In the genomic region with DNA sequence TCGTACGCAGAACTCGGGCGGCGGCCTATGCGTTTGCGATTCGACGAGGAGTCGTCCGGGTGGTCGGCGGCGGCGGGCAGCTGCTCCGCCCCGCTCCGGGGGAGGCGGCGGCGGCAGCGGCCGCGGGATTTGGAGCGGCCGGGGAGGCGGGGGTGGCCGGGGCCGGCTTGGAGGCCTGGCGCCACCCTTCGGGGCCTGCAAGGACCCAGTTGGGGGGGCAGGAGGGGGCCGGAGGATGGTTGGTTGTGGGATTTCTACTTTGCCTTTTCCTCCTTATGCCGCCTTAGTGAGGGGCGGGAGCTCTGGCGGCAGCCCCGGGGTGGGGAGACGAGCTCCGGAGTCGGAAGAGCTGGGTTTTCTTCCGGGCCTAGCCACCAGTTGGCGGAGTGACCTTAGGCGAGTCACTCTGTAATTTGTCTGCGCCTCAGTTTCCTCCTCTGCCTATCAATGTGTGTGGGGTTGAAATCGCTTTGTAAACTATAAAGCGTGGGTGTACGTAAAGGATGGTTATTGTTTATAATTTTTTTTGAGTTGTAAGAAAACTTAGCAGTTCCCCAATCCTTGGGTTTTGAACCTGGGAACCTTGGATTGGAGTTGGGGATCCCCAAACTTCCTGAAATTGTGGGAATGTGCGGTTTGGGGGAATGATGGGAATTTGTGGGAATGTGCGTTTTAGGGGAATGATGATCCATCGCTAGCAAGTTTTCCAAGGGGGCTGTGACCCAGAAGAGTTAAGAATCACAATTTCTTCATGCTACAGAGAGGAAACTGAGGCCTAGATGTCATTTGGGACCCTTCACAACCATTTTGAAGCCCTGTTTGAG, we compare ENCODE assay signal across 8 cellular contexts. TPM values are rescaled to one million over a fixed set of nuclear protein-coding genes. Genes with fewer than 3 reads are reported as not detected.
A peak's percentile ranks its signal among the peaks of the same experiment; 100 is the strongest.
DNase-seq lines count a peak whose midpoint lies in the region; ATAC-seq, FAIRE-seq and TF ChIP-seq lines count a peak whose summit lies in the region.

No MANE protein-coding gene starts in this region.

- peak; percentile 4 for DNase-seq in NCI-H1105 (lab: John Stamatoyannopoulos, UW)
- no peak for DNase-seq in NCI-H1105 treated with DMSO at 0.1 percent for 48 hours (lab: John Stamatoyannopoulos, UW)
- DNase-seq in NCI-H226: peak; percentile 17
- DNase-seq in activated T-helper 1 cell treated with anti-CD3 and anti-CD28 coated beads, Interleukin-12 subunit alpha, Interleukin-12 subunit beta, Interleukin-2, Interleukin-4 antibody, amounts not matched to agents 30 ng/mL and 10 ng/mL and 1 ng/mL, durations not matched to agents 14 hours and 24 hours and 36 hours (ENCODE audit: low spot score): peak; percentile 40
- DNase-seq in foreskin melanocyte: peak; percentile 31
- DNase-seq in pancreas: peak in 2 of 6 donors; percentile 47 to 79
- DNase-seq in G401 (ENCODE audit: low spot score): no peak

- intact Hi-C loops in activated T-helper 1 cell treated with anti-CD3 and anti-CD28 coated beads, Interleukin-12 subunit alpha, Interleukin-12 subunit beta, Interleukin-2, Interleukin-4 antibody, amounts not matched to agents 30 ng/mL and 10 ng/mL and 1 ng/mL, durations not matched to agents 14 hours and 24 hours and 36 hours (cut with micrococcal nuclease): loop anchor here (5.0 to 10.0 kb wide), 3 partner anchors 245 to 425 kb away; a partner anchor contains a TSS
- intact Hi-C loops in pancreas (cut with DNase I): no loop called here

- H3K36me3 Mint-ChIP-seq in activated T-helper 1 cell treated with anti-CD3 and anti-CD28 coated beads, Interleukin-12 subunit alpha, Interleukin-12 subunit beta, Interleukin-2, Interleukin-4 antibody, amounts not matched to agents 30 ng/mL and 10 ng/mL and 1 ng/mL, durations not matched to agents 14 hours and 24 hours and 36 hours (ENCODE audit: low read depth): peaks cover 79% of the 10 kb centered on the region

- FAIRE-seq in pancreas (lab: Jason Lieb, UNC): no peak

- no peaks in the 10 kb centered on the region for H3K27me3 ChIP-seq in pancreas

- H3K4me1 ChIP-seq in pancreas: peaks cover 12 to 18% (median 18%) of the 10 kb centered on the region in 3 donors

- peak overlapping the region; percentile 47 to 81 (median 77) for H3K4me3 ChIP-seq in pancreas

- in situ Hi-C loops in G401 (cut with HindIII; ENCODE audit: low sequenced_read_pairs): no loop called here

- H3K9me3 ChIP-seq in pancreas: no peaks in the 10 kb centered on the region

- 1 to 2% methylated on average over 41 to 49 of the region's 49 CpGs for WGBS in pancreas, 2 donors

- peak overlapping the region; percentile 80 to 95 (median 88) for H3K27ac ChIP-seq in pancreas

- H3K4me3 Mint-ChIP-seq in activated T-helper 1 cell treated with anti-CD3 and anti-CD28 coated beads, Interleukin-12 subunit alpha, Interleukin-12 subunit beta, Interleukin-2, Interleukin-4 antibody, amounts not matched to agents 30 ng/mL and 10 ng/mL and 1 ng/mL, durations not matched to agents 14 hours and 24 hours and 36 hours: peak overlapping the region; percentile 90

- H3K9me3 Mint-ChIP-seq in activated T-helper 1 cell treated with anti-CD3 and anti-CD28 coated beads, Interleukin-12 subunit alpha, Interleukin-12 subunit beta, Interleukin-2, Interleukin-4 antibody, amounts not matched to agents 30 ng/mL and 10 ng/mL and 1 ng/mL, durations not matched to agents 14 hours and 24 hours and 36 hours: peaks cover 36% of the 10 kb centered on the region

- peaks cover 58% of the 10 kb centered on the region for H3K4me1 Mint-ChIP-seq in activated T-helper 1 cell treated with anti-CD3 and anti-CD28 coated beads, Interleukin-12 subunit alpha, Interleukin-12 subunit beta, Interleukin-2, Interleukin-4 antibody, amounts not matched to agents 30 ng/mL and 10 ng/mL and 1 ng/mL, durations not matched to agents 14 hours and 24 hours and 36 hours (ENCODE audit: low read depth)

- peak overlapping the region; percentile 88 for H3K27ac Mint-ChIP-seq in activated T-helper 1 cell treated with anti-CD3 and anti-CD28 coated beads, Interleukin-12 subunit alpha, Interleukin-12 subunit beta, Interleukin-2, Interleukin-4 antibody, amounts not matched to agents 30 ng/mL and 10 ng/mL and 1 ng/mL, durations not matched to agents 14 hours and 24 hours and 36 hours

- no peaks in the 10 kb centered on the region for H3K27me3 Mint-ChIP-seq in activated T-helper 1 cell treated with anti-CD3 and anti-CD28 coated beads, Interleukin-12 subunit alpha, Interleukin-12 subunit beta, Interleukin-2, Interleukin-4 antibody, amounts not matched to agents 30 ng/mL and 10 ng/mL and 1 ng/mL, durations not matched to agents 14 hours and 24 hours and 36 hours (ENCODE audit: insufficient read depth)

- ATAC-seq in HG02588 (IDR thresholded peaks at IDR 0.05; ENCODE audit: unreplicated experiment) (peak; percentile 27), pancreas (peak; percentile 20 to 57 (median 38))

- H3K36me3 ChIP-seq in pancreas: peaks cover 0 to 17% (median 9%) of the 10 kb centered on the region in 3 donors

- no peak for TF ChIP-seq CTCF in pancreas (IDR thresholded peaks at IDR 0.05)

RNA-seq across cellular contexts. Expression of a gene that starts 0.7 kb away (rescaled TPM):
- 68.0 and 71.3 TPM in 2 replicates for total RNA-seq in activated T-helper 1 cell treated with anti-CD3 and anti-CD28 coated beads, Interleukin-12 subunit alpha, Interleukin-12 subunit beta, Interleukin-2, Interleukin-4 antibody, amounts not matched to agents 30 ng/mL and 10 ng/mL and 1 ng/mL, durations not matched to agents 14 hours and 24 hours and 36 hours
- total RNA-seq in pancreas: 10 to 100 TPM; 18.7 to 38.4 (median 23.0) TPM
- polyA plus RNA-seq in pancreas: 10 to 100 TPM; 18.2 to 49.1 TPM
- 34.4 and 41.8 TPM in 2 replicates for total RNA-seq in G401 (2014; rRNA removed; shearing (Covaris generic))

RNA-seq across cellular contexts. Expression of a gene that starts 1.2 kb away (rescaled TPM):
- total RNA-seq in activated T-helper 1 cell treated with anti-CD3 and anti-CD28 coated beads, Interleukin-12 subunit alpha, Interleukin-12 subunit beta, Interleukin-2, Interleukin-4 antibody, amounts not matched to agents 30 ng/mL and 10 ng/mL and 1 ng/mL, durations not matched to agents 14 hours and 24 hours and 36 hours: 47.4 and 49.0 TPM in 2 replicates
- 10 to 100 TPM in 2 of 6 donors, 1 to 10 TPM in 4; 7.8 to 16.7 (median 9.7) TPM for total RNA-seq in pancreas
- 10 to 100 TPM; 30.9 to 36.1 TPM for polyA plus RNA-seq in pancreas
- 17.5 and 28.8 TPM in 2 replicates for total RNA-seq in G401 (2014; rRNA removed; shearing (Covaris generic))

Comparison
In these comparisons a context has a peak if more than half of its experiments do, and no peak if none do; other contexts are left out.
1. DNase-seq: peak in NCI-H1105 (single experiment), NCI-H226 (single experiment), activated T-helper 1 cell treated with anti-CD3 and anti-CD28 coated beads, Interleukin-12 subunit alpha, Interleukin-12 subunit beta, Interleukin-2, Interleukin-4 antibody, amounts not matched to agents 30 ng/mL and 10 ng/mL and 1 ng/mL, durations not matched to agents 14 hours and 24 hours and 36 hours (single experiment) and foreskin melanocyte (single experiment); none in NCI-H1105 treated with DMSO at 0.1 percent for 48 hours (single experiment) and G401 (single experiment).